Comparison of ENCODE assay signal across 8 cellular contexts in the genomic region with DNA sequence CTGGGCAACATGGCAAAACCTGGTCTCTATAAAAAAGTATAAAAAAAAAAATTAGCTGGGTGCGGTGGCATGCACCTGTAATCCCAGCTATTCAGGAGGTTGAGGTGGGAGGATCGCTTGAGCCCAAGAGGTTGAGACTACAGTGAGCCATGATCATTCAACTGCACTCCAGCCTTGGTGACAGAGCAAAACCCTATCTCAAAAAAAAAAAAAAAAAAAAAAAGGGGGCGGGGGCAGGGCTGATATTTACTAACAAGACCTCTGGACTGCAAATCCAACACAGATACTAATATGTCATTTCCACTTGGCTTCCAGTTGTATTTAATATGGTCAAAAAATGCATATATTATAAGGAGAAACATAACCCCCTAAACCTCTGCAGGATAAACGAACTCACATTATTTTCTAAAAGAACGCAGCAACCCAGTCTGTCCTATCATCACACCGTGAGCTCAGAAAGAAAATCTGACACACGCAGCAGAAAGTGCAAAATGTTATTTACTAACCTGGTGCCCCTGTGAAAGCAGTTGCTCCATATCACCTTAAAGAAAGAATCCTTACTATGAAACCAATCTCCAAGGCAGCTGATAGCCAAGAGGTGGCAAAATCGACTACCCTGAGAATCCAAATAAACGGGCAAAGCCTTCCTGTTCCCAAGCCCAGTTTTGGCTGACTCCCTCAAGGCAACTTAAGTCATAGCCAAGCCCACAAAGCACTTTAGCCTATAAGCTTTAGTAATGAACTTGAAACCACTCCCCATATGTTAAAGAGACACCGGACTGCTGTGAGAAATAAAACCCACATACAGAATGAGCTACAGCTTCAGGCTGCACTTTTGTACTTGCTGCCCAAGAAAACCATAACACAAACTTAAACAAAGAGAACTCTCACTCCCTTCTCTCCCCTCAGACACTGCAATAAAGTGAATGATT. TPM values are rescaled to one million over a fixed set of nuclear protein-coding genes. Genes with fewer than 3 reads are reported as not detected.
DNase-seq lines count a peak whose midpoint lies in the region; ATAC-seq and TF ChIP-seq lines count a peak whose summit lies in the region.

No MANE protein-coding gene starts in this region.

- no peaks in the 10 kb centered on the region for H3K9me3 Mint-ChIP-seq in activated naive CD8-positive, alpha-beta T cell treated with anti-CD3 and anti-CD28 coated beads for 36 hours

- TF ChIP-seq CTCF in VCaP (conservative IDR thresholded peaks at IDR 0.05) (no peak), left ventricle myocardium inferior (IDR thresholded peaks at IDR 0.05; ENCODE audit: borderline replicate concordance) (no peak)

- H3K4me3 ChIP-seq in left ventricle myocardium inferior: peak overlapping the region; percentile 71
- peak overlapping the region; percentile 55 for H3K4me3 ChIP-seq in rectal smooth muscle tissue (ENCODE audit: low read length)

- H3K27me3 Mint-ChIP-seq in activated naive CD8-positive, alpha-beta T cell treated with anti-CD3 and anti-CD28 coated beads for 36 hours: peaks cover 9% of the 10 kb centered on the region

- intact Hi-C loops in left ventricle myocardium inferior (cut with micrococcal nuclease): no loop called here

- H3K36me3 Mint-ChIP-seq in activated naive CD8-positive, alpha-beta T cell treated with anti-CD3 and anti-CD28 coated beads for 36 hours: no peaks in the 10 kb centered on the region

- H3K4me1 ChIP-seq in left ventricle myocardium inferior (peaks cover 46% of the 10 kb centered on the region), rectal smooth muscle tissue (ENCODE audit: control insufficient read depth, insufficient read depth, low read length) (peaks cover 4% of the 10 kb centered on the region)

- H3K9me3 ChIP-seq in left ventricle myocardium inferior (replicated peaks): no peaks in the 10 kb centered on the region

- H3K4me3 Mint-ChIP-seq in activated naive CD8-positive, alpha-beta T cell treated with anti-CD3 and anti-CD28 coated beads for 36 hours: no peak overlapping the region

- ATAC-seq in GM18517 (IDR thresholded peaks at IDR 0.05; ENCODE audit: unreplicated experiment): peak; percentile 69

- H3K9ac ChIP-seq in rectal smooth muscle tissue (ENCODE audit: low read length): no peak overlapping the region

- H3K27ac ChIP-seq in VCaP (peak overlapping the region; percentile 10; the same call in 1 of the 2 replicates), left ventricle myocardium inferior (replicated peaks) (peak overlapping the region; percentile 89), rectal smooth muscle tissue (ENCODE audit: low read depth, low read length) (no peak overlapping the region)

- peaks cover 1% of the 10 kb centered on the region for H3K4me1 Mint-ChIP-seq in activated naive CD8-positive, alpha-beta T cell treated with anti-CD3 and anti-CD28 coated beads for 36 hours

- H3K27me3 ChIP-seq in left ventricle myocardium inferior (ENCODE audit: low read depth): no peaks in the 10 kb centered on the region
- no peaks in the 10 kb centered on the region for H3K27me3 ChIP-seq in rectal smooth muscle tissue (ENCODE audit: control insufficient read depth, insufficient read depth, low read length)

- no peak overlapping the region for H3K27ac Mint-ChIP-seq in activated naive CD8-positive, alpha-beta T cell treated with anti-CD3 and anti-CD28 coated beads for 36 hours

- H3K36me3 ChIP-seq in left ventricle myocardium inferior (no peaks in the 10 kb centered on the region), rectal smooth muscle tissue (ENCODE audit: control insufficient read depth, insufficient read depth, low read length) (no peaks in the 10 kb centered on the region)

- peak; percentile 74 for DNase-seq in LHCN-M2 (ENCODE audit: low read depth)
- DNase-seq in left ventricle myocardium inferior: no peak
- no peak for DNase-seq in activated CD4-positive, alpha-beta T cell treated with anti-CD3 and anti-CD28 coated beads for 1 hour
- no peak for DNase-seq in NCI-H1105 (lab: John Stamatoyannopoulos, UW)
- DNase-seq in activated naive CD8-positive, alpha-beta T cell treated with anti-CD3 and anti-CD28 coated beads for 36 hours: no peak

RNA-seq across cellular contexts. Expression of a gene that starts 39.3 kb away (rescaled TPM):
- total RNA-seq in LHCN-M2 (2014; rRNA removed) (1.1 and 1.5 TPM in 2 replicates), left ventricle myocardium inferior (59.5 TPM)
- polyA plus RNA-seq in LHCN-M2 (2012): 1.1 TPM
- under 1 TPM; 0.18 to 0.52 TPM for total RNA-seq in activated naive CD8-positive, alpha-beta T cell treated with anti-CD3 and anti-CD28 coated beads for 36 hours

Comparison
In these comparisons a context has a peak if more than half of its experiments do, and no peak if none do; other contexts are left out.
1. RNA of a gene that starts 39.3 kb away (total RNA-seq): 59.5 TPM in left ventricle myocardium inferior (single experiment); 1.1 to 1.5 TPM in LHCN-M2 and 0.18 to 0.52 TPM in activated naive CD8-positive, alpha-beta T cell treated with anti-CD3 and anti-CD28 coated beads for 36 hours; every median in the first group is over 10 times any median in the second.